Comparison of ENCODE assay signal across 8 cellular contexts in genomic region chr12:12713932-12714275, GRCh38. TPM values are rescaled to one million over a fixed set of nuclear protein-coding genes. Genes with fewer than 3 reads are reported as not detected.
DNase-seq lines count a peak whose midpoint lies in the region; ATAC-seq and TF ChIP-seq lines count a peak whose summit lies in the region.

No MANE protein-coding gene starts in this region.

- H3K9me3 Mint-ChIP-seq in stimulated activated naive CD8-positive, alpha-beta T cell treated with anti-CD3 and anti-CD28 coated beads, Interleukin-15, Interleukin-2, amounts not matched to agents 100 ng/mL and 50 ng/mL, for 24 hours: no peaks in the 10 kb centered on the region
- H3K9me3 Mint-ChIP-seq in naive thymus-derived CD8-positive, alpha-beta T cell: no peaks in the 10 kb centered on the region

- no peak for DNase-seq in stimulated activated naive CD8-positive, alpha-beta T cell treated with anti-CD3 and anti-CD28 coated beads, Interleukin-15, Interleukin-2, amounts not matched to agents 100 U/mL and 50 U/mL, for 24 hours
- no peak for DNase-seq in brain microvascular endothelial cell
- DNase-seq in naive thymus-derived CD8-positive, alpha-beta T cell: no peak
- no peak for DNase-seq in dermis blood vessel endothelial cell
- no peak for DNase-seq in DMS79 treated with DMSO at 0.1 percent for 48 hours (lab: John Stamatoyannopoulos, UW)
- no peak for DNase-seq in GM10248 (ENCODE audit: extremely low spot score)
- DNase-seq in NK-92 (lab: John Stamatoyannopoulos, UW; ENCODE audit: unreplicated experiment): no peak

- peaks cover 47% of the 10 kb centered on the region for H3K4me1 Mint-ChIP-seq in stimulated activated naive CD8-positive, alpha-beta T cell treated with anti-CD3 and anti-CD28 coated beads, Interleukin-15, Interleukin-2, amounts not matched to agents 100 ng/mL and 50 ng/mL, for 24 hours (ENCODE audit: low read depth)
- peaks cover 39 to 53% (median 49%) of the 10 kb centered on the region in 4 donors for H3K4me1 Mint-ChIP-seq in naive thymus-derived CD8-positive, alpha-beta T cell

- peak overlapping the region; percentile 44 for H3K4me3 ChIP-seq in brain microvascular endothelial cell (ENCODE audit: low read depth, low read length)

- CTCF ChIA-PET in GM10248 (lab: Yijun Ruan, JAX): interaction anchor here (0.8 to 5.1 kb wide), 11 partner anchors 8 to 350 kb away, joined by 3 to 36 read pairs (median 4); partner anchors contain the start of gene DDX47

- POLR2A ChIA-PET in naive thymus-derived CD8-positive, alpha-beta T cell (lab: Charles Lee): interaction anchor here (0.6 to 19.2 kb wide), 17 partner anchors 11 to 357 kb away, joined by 3 to 639 read pairs (median 5); partner anchors contain the start of genes BORCS5, CREBL2, DUSP16 and GPR19
- POLR2A ChIA-PET in GM10248 (lab: Yijun Ruan, JAX): interaction anchor here (1.0 kb wide), 1 partner anchor 8 kb away, joined by 4 read pairs; no protein-coding TSS in a partner anchor

- no peak for TF ChIP-seq CTCF in brain microvascular endothelial cell (IDR thresholded peaks at IDR 0.05; ENCODE audit: low read depth, low read length, missing control alignments)
- TF ChIP-seq CTCF in GM10248 (IDR thresholded peaks at IDR 0.05; ENCODE audit: control extremely low read depth, extremely low read depth, low read depth, missing control alignments): no peak

- H3K27me3 Mint-ChIP-seq in stimulated activated naive CD8-positive, alpha-beta T cell treated with anti-CD3 and anti-CD28 coated beads, Interleukin-15, Interleukin-2, amounts not matched to agents 100 ng/mL and 50 ng/mL, for 24 hours: no peaks in the 10 kb centered on the region
- no peaks in the 10 kb centered on the region for H3K27me3 Mint-ChIP-seq in naive thymus-derived CD8-positive, alpha-beta T cell

- H3K36me3 ChIP-seq in brain microvascular endothelial cell (replicated peaks): peaks cover 1% of the 10 kb centered on the region

- H3K36me3 Mint-ChIP-seq in stimulated activated naive CD8-positive, alpha-beta T cell treated with anti-CD3 and anti-CD28 coated beads, Interleukin-15, Interleukin-2, amounts not matched to agents 100 ng/mL and 50 ng/mL, for 24 hours (ENCODE audit: low read depth): peaks cover 9% of the 10 kb centered on the region
- H3K36me3 Mint-ChIP-seq in naive thymus-derived CD8-positive, alpha-beta T cell: peaks cover 8 to 18% (median 17%) of the 10 kb centered on the region in 3 donors

- ATAC-seq in stimulated activated naive CD8-positive, alpha-beta T cell treated with anti-CD3 and anti-CD28 coated beads, Interleukin-15, Interleukin-2, amounts not matched to agents 100 U/mL and 50 U/mL, for 24 hours: no peak
- ATAC-seq in naive thymus-derived CD8-positive, alpha-beta T cell: no peak

- in situ Hi-C loops in brain microvascular endothelial cell (cut with HindIII; ENCODE audit: low pct_ligation_motif_present, low sequenced_read_pairs): no loop called here

- H3K27ac Mint-ChIP-seq in stimulated activated naive CD8-positive, alpha-beta T cell treated with anti-CD3 and anti-CD28 coated beads, Interleukin-15, Interleukin-2, amounts not matched to agents 100 ng/mL and 50 ng/mL, for 24 hours: peak overlapping the region; percentile 88
- peak overlapping the region; percentile 92 to 100 (median 99) for H3K27ac Mint-ChIP-seq in naive thymus-derived CD8-positive, alpha-beta T cell

- H3K27ac ChIP-seq in brain microvascular endothelial cell: no peak overlapping the region

- H3K4me3 Mint-ChIP-seq in stimulated activated naive CD8-positive, alpha-beta T cell treated with anti-CD3 and anti-CD28 coated beads, Interleukin-15, Interleukin-2, amounts not matched to agents 100 ng/mL and 50 ng/mL, for 24 hours: peak overlapping the region; percentile 85
- peak overlapping the region; percentile 87 to 100 (median 95) for H3K4me3 Mint-ChIP-seq in naive thymus-derived CD8-positive, alpha-beta T cell

- H3K27me3 ChIP-seq in brain microvascular endothelial cell (replicated peaks): no peaks in the 10 kb centered on the region

RNA-seq across cellular contexts. Expression of gene CDKN1B, which starts 3.3 kb away (rescaled TPM):
- 100 to 1,000 TPM; 161 TPM for total RNA-seq in naive thymus-derived CD8-positive, alpha-beta T cell
- 10 to 100 TPM in 2 of 3 donors, 1 to 10 TPM in 1; 8.3 to 26.9 (median 20.6) TPM for polyA plus RNA-seq in naive thymus-derived CD8-positive, alpha-beta T cell
- total RNA-seq in dermis blood vessel endothelial cell: 67.7 and 75.4 TPM in 2 replicates

RNA-seq across cellular contexts. Expression of gene GPR19, which starts 17.9 kb away (rescaled TPM):
- 1 to 10 TPM; 1.3 to 1.9 TPM for total RNA-seq in naive thymus-derived CD8-positive, alpha-beta T cell
- polyA plus RNA-seq in naive thymus-derived CD8-positive, alpha-beta T cell: under 1 TPM in 2 of 3 donors, not detected in 1; 0.47 to 0.51 TPM
- 0.17 and 0.84 TPM in 2 replicates for total RNA-seq in dermis blood vessel endothelial cell
